In genomic region chr5:166172597-166172996, GRCh38 we compare ENCODE assay signal across 29 cellular contexts.
"Had no signal": no experiment of that assay in that cellular context is flagged by ENCODE, and none has a peak within 500 bp of the region (broad histone marks: within the 10 kb centered on the region; RNA-seq: fewer than 3 reads in every experiment).

No MANE protein-coding gene starts in this region.

- H3K27ac ChIP-seq: ascending aorta, cardiac muscle cell, VCaP had no signal

- DNase-seq: activated B cell treated with CpG ODN at 0.5 μM for 24 hours; activated CD4-positive, alpha-beta memory T cell treated with anti-CD3 and anti-CD28 coated beads, Interleukin-2, amount 10 ng/mL, durations not matched to agents 7 days and 5 days; activated CD4-positive, alpha-beta T cell treated with anti-CD3 and anti-CD28 coated beads for 1 hour; activated CD4-positive, alpha-beta T cell treated with anti-CD3 and anti-CD28 coated beads for 36 hours; activated CD4-positive, alpha-beta T cell treated with anti-CD3 and anti-CD28 coated beads for 48 hours; activated CD4-positive, alpha-beta T cell treated with anti-CD3 and anti-CD28 coated beads, Interleukin-2, amount 10 ng/mL, durations not matched to agents 7 days and 5 days; activated CD4-positive, alpha-beta T cell treated with anti-CD3 and anti-CD28 coated beads, Interleukin-2, amount 50 U/mL, for 48 hours; activated CD8-positive, alpha-beta memory T cell treated with anti-CD3 and anti-CD28 coated beads for 24 hours; activated CD8-positive, alpha-beta memory T cell treated with anti-CD3 and anti-CD28 coated beads, Interleukin-2, amount 10 ng/mL, durations not matched to agents 7 days and 5 days; activated CD8-positive, alpha-beta memory T cell treated with anti-CD3 and anti-CD28 coated beads, Interleukin-2, amount 50 U/mL, for 48 hours; activated CD8-positive, alpha-beta T cell treated with anti-CD3 and anti-CD28 coated beads, Interleukin-2, amount 10 ng/mL, durations not matched to agents 7 days and 5 days; activated effector memory CD4-positive, alpha-beta T cell treated with Interleukin-2 at 50 U/mL for 16 hours; activated gamma-delta T cell; activated naive CD4-positive, alpha-beta T cell treated with anti-CD3 and anti-CD28 coated beads, Interleukin-2, amount 10 ng/mL, durations not matched to agents 7 days and 5 days; activated naive CD4-positive, alpha-beta T cell treated with Interleukin-2 at 50 U/mL for 16 hours; activated naive CD8-positive, alpha-beta T cell treated with anti-CD3 and anti-CD28 coated beads, Interleukin-2, amount 10 ng/mL, durations not matched to agents 7 days and 5 days; activated naive CD8-positive, alpha-beta T cell treated with anti-CD3 and anti-CD28 coated beads, Interleukin-2, amount 50 U/mL, for 24 hours; activated T-cell treated with anti-CD3 and anti-CD28 coated beads, Interleukin-2, amount 50 U/mL, for 24 hours; activated T-cell treated with anti-CD3 and anti-CD28 coated beads, Interleukin-2, amount 50 U/mL, for 48 hours; amygdala; anterior cingulate cortex; caudate nucleus; cerebellar nuclear complex; T-helper 2 cell; T-helper 9 cell had no signal

- H3K36me3 ChIP-seq: ascending aorta, cardiac muscle cell had no signal

- H3K27me3 ChIP-seq: ascending aorta, cardiac muscle cell had no signal

- H3K4me3 ChIP-seq: ascending aorta, cardiac muscle cell had no signal

- H3K9me3 ChIP-seq: ascending aorta had no signal

- ATAC-seq: activated CD4-positive, alpha-beta T cell treated with anti-CD3 and anti-CD28 coated beads for 36 hours; activated CD4-positive, CD25-positive, alpha-beta regulatory T cell treated with anti-CD3 and anti-CD28 coated beads, Interleukin-2, amount 50 U/mL, for 24 hours; activated CD8-positive, alpha-beta memory T cell treated with anti-CD3 and anti-CD28 coated beads, Interleukin-2, amount 10 ng/mL, durations not matched to agents 7 days and 5 days; activated CD8-positive, alpha-beta T cell treated with anti-CD3 and anti-CD28 coated beads, Interleukin-2, amount 10 ng/mL, durations not matched to agents 7 days and 5 days; activated naive CD8-positive, alpha-beta T cell treated with anti-CD3 and anti-CD28 coated beads, Interleukin-2, amount 50 U/mL, for 24 hours had no signal
